ENCODE assay signal across 10 cellular contexts in the genomic region with DNA sequence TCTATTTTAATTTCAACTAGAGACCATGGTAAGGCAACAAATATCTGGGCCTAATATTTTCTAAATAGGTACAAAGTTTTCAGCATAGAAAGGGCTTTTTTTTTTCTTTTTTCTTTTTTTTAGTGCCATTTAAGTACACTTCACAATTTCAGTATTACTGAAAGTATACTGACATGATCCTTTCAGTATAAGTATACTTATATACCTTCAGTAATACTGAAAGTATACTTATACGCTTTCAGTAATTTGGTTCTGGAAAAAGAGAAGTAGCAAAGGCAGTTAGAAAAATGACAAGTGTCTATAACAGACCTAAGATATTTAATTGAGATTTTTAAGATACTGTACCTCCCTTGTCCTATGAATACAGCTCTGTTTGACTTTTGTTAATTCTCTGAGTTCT.
"Had no signal": no experiment of that assay in that cellular context is flagged by ENCODE, and none has a peak within 500 bp of the region (broad histone marks: within the 10 kb centered on the region; RNA-seq: fewer than 3 reads in every experiment).

No MANE protein-coding gene starts in this region.

- DNase-seq: GM23248, GOT3, H7, HFFc6, KBM-7 had no signal

- H3K36me3 ChIP-seq: HAP-1 had no signal

- H3K9me3 ChIP-seq: HAP-1 had no signal

- H3K4me1 ChIP-seq: HAP-1 had no signal

- H3K4me3 ChIP-seq: GM23248, HAP-1 had no signal

- H2AFZ ChIP-seq: GM23248 had no signal

- H3K27ac ChIP-seq: GM23248, HL-60, KMS-11 had no signal

- H3K9ac ChIP-seq: GM23248, KMS-11 had no signal

- H3K4me2 ChIP-seq: KMS-11 had no signal

- ATAC-seq: HCT116, HepG2 had no signal
